1 cellular context compared by ENCODE assay signal in genomic region chr6:144149894-144150672, GRCh38.
TF ChIP-seq lines count a peak whose summit lies in the region.

Gene STX11, plus strand, starts transcription at chr6:144150517. Its CDS starts 36,111 bp downstream, at chr6:144186628.

TF ChIP-seq in GM12878, 131 proteins besides CTCF, POLR2A, EP300 and RAD21 (continued from another document and continues in another):
- TF ChIP-seq MYB (IDR thresholded peaks at IDR 0.05; ENCODE audit: borderline replicate concordance, low read depth, low read length) (0 out of 2 replicates have a peak, but pooled peaks have one; percentile 15), KLF5 (IDR thresholded peaks at IDR 0.05; ENCODE audit: partially characterized antibody) (no peak), ASH2L (IDR thresholded peaks at IDR 0.05; ENCODE audit: borderline replicate concordance, low read depth) (no peak), ZNF592 (IDR thresholded peaks at IDR 0.05) (no peak), CBX5 (IDR thresholded peaks at IDR 0.05; ENCODE audit: low read depth) (no peak), TCF12 (IDR thresholded peaks at IDR 0.05; ENCODE audit: low read depth, low read length) (no peak), BCL11A (IDR thresholded peaks at IDR 0.05; ENCODE audit: low read depth, low read length) (peak; percentile 45; the same call in 1 of the 2 replicates), RB1 (IDR thresholded peaks at IDR 0.05; ENCODE audit: borderline replicate concordance) (peak; percentile 96; the same call in 1 of the 2 replicates), SP1 (IDR thresholded peaks at IDR 0.05; ENCODE audit: low read depth, low read length) (peak; percentile 26), REST (IDR thresholded peaks at IDR 0.05; ENCODE audit: low read depth, low read length) (no peak), NR2C1 (IDR thresholded peaks at IDR 0.05) (no peak), ZNF622 (IDR thresholded peaks at IDR 0.05) (no peak), USF2 (IDR thresholded peaks at IDR 0.05; ENCODE audit: borderline replicate concordance, low read depth, low read length) (no peak), ZNF687 (IDR thresholded peaks at IDR 0.05) (peak; percentile 76; the same call in 1 of the 2 replicates), SMAD5 (IDR thresholded peaks at IDR 0.05; ENCODE audit: low read depth) (no peak), NRF1 (conservative IDR thresholded peaks at IDR 0.05; ENCODE audit: low read depth, low read length) (peak; percentile 19; the same call in 1 of the 2 replicates), NR2F1 (conservative IDR thresholded peaks at IDR 0.05) (peak; percentile 63), MTA3 (IDR thresholded peaks at IDR 0.05; ENCODE audit: borderline replicate concordance, low read length) (no peak), SIX5 (IDR thresholded peaks at IDR 0.05; ENCODE audit: low read depth, low read length, severe bottlenecking) (no peak), LARP7 (IDR thresholded peaks at IDR 0.05) (peak; percentile 93), MAX (IDR thresholded peaks at IDR 0.05; ENCODE audit: low read depth, low read length) (peak; percentile 64), RCOR1 (conservative IDR thresholded peaks at IDR 0.05; ENCODE audit: low read depth, low read length) (no peak), STAT3 (IDR thresholded peaks at IDR 0.05; ENCODE audit: low read depth, low read length) (no peak), CBX3 (IDR thresholded peaks at IDR 0.05; ENCODE audit: borderline replicate concordance, low read depth) (no peak), TARDBP (IDR thresholded peaks at IDR 0.05; ENCODE audit: borderline replicate concordance) (no peak), ESRRA (IDR thresholded peaks at IDR 0.05; ENCODE audit: low read length) (no peak), SMAD1 (IDR thresholded peaks at IDR 0.05; ENCODE audit: low read depth, partially characterized antibody) (no peak), TBL1XR1 (IDR thresholded peaks at IDR 0.05; ENCODE audit: low read depth, low read length) (0 out of 2 replicates have a peak, but pooled peaks have one; percentile 14), FOXM1 (IDR thresholded peaks at IDR 0.05; ENCODE audit: low read depth, low read length) (no peak), BCLAF1 (IDR thresholded peaks at IDR 0.05) (no peak; the same call in 1 of the 2 replicates), ZBTB33 (IDR thresholded peaks at IDR 0.05) (no peak), KDM1A (IDR thresholded peaks at IDR 0.05; ENCODE audit: borderline replicate concordance) (no peak), BCL3 (IDR thresholded peaks at IDR 0.05; ENCODE audit: borderline replicate concordance, insufficient read depth, low read depth, low read length, poor library complexity, severe bottlenecking) (peak; percentile 36), CHD1 (IDR thresholded peaks at IDR 0.05; ENCODE audit: low read depth, low read length) (peak; percentile 54; the same call in 1 of the 2 replicates), POLR2AphosphoS2 (IDR thresholded peaks at IDR 0.05; ENCODE audit: low read depth, low read length) (peak; percentile 71), BACH1 (IDR thresholded peaks at IDR 0.05; ENCODE audit: borderline replicate concordance) (peak; percentile 82), HDAC6 (IDR thresholded peaks at IDR 0.05; ENCODE audit: unreplicated experiment) (no peak), NFYA (IDR thresholded peaks at IDR 0.05; ENCODE audit: borderline replicate concordance, low read depth, low read length) (no peak), RELB (IDR thresholded peaks at IDR 0.05; ENCODE audit: low read depth) (peak; percentile 80), BRCA1 (IDR thresholded peaks at IDR 0.05; ENCODE audit: low read depth, low read length) (no peak)
